8 cellular contexts compared by ENCODE assay signal in genomic region chr11:61899146-61899841, GRCh38. TPM values are rescaled to one million over a fixed set of nuclear protein-coding genes. Genes with fewer than 3 reads are reported as not detected.
DNase-seq lines count a peak whose midpoint lies in the region; ATAC-seq and TF ChIP-seq lines count a peak whose summit lies in the region.

No MANE protein-coding gene starts in this region.

- H4K20me1 ChIP-seq in BLaER1 treated with 17β-estradiol and CSF1 and Interleukin-3, amounts not matched to agents 10 nM and 100 nM: peaks cover 0 to 7% (median 0%) of the 10 kb centered on the region in 11 experiments; a peak in 3 of 22 replicates
- H4K20me1 ChIP-seq in OCI-LY7 (ENCODE audit: insufficient read depth, low read length): no peaks in the 10 kb centered on the region

- peak overlapping the region in 8 of 11 experiments; percentile 5 to 89 (median 50); a peak in 9 of 22 replicates for H3K4me2 ChIP-seq in BLaER1 treated with 17β-estradiol and CSF1 and Interleukin-3, amounts not matched to agents 10 nM and 100 nM
- peak overlapping the region; percentile 39; the same call in 1 of the 2 replicates for H3K4me2 ChIP-seq in OCI-LY7 (ENCODE audit: low read length)

- H3K9me2 ChIP-seq in OCI-LY7 (ENCODE audit: insufficient read depth, low read length): no peaks in the 10 kb centered on the region

- H3K79me2 ChIP-seq in OCI-LY7 (ENCODE audit: insufficient read depth, low read depth, low read length): no peaks in the 10 kb centered on the region

- peak overlapping the region; percentile 33 to 72 (median 49) for H3K27ac Mint-ChIP-seq in IgD-negative memory B cell
- H3K27ac Mint-ChIP-seq in naive B cell: peak overlapping the region; percentile 86 to 95 (median 90)

- H3K4me1 Mint-ChIP-seq in IgD-negative memory B cell: peaks cover 5 to 9% (median 9%) of the 10 kb centered on the region in 3 donors
- peaks cover 22 to 40% (median 39%) of the 10 kb centered on the region in 3 donors for H3K4me1 Mint-ChIP-seq in naive B cell

- DNase-seq in OCI-LY7 (ENCODE audit: low spot score) (peak; percentile 92), epithelial cell of esophagus (ENCODE audit: low read depth) (peak; percentile 69), naive B cell (peak; percentile 97)
- peak; percentile 100 for DNase-seq in activated CD8-positive, alpha-beta memory T cell treated with anti-CD3 and anti-CD28 coated beads, Interleukin-2, amount 50 U/mL, for 48 hours
- peak; percentile 71 to 81 for DNase-seq in stimulated activated CD8-positive, alpha-beta memory T cell treated with anti-CD3 and anti-CD28 coated beads, Interleukin-7, amount 100 ng/mL, for 48 hours (ENCODE audit: extremely low read depth in 1 of 2, low read depth in 1 of 2)

- H3K4me3 ChIP-seq in BLaER1 treated with 17β-estradiol and CSF1 and Interleukin-3, amounts not matched to agents 10 nM and 100 nM: no peak overlapping the region
- no peak overlapping the region for H3K4me3 ChIP-seq in OCI-LY7 (ENCODE audit: low read depth, low read length, poor library complexity, severe bottlenecking)
- no peak overlapping the region for H3K4me3 ChIP-seq in epithelial cell of esophagus (ENCODE audit: low read length)

- peaks cover 0 to 94% (median 0%) of the 10 kb centered on the region in 11 experiments; a peak in 6 of 22 replicates for H3K36me3 ChIP-seq in BLaER1 treated with 17β-estradiol and CSF1 and Interleukin-3, amounts not matched to agents 10 nM and 100 nM
- no peaks in the 10 kb centered on the region for H3K36me3 ChIP-seq in OCI-LY7 (ENCODE audit: insufficient read depth, low read length)

- no peaks in the 10 kb centered on the region for H3K27me3 ChIP-seq in BLaER1 treated with 17β-estradiol and CSF1 and Interleukin-3, amounts not matched to agents 10 nM and 100 nM

- peaks cover 5% of the 10 kb centered on the region for H3K27me3 Mint-ChIP-seq in IgD-negative memory B cell
- H3K27me3 Mint-ChIP-seq in naive B cell: peaks cover 0 to 17% (median 7%) of the 10 kb centered on the region in 3 donors

- peak overlapping the region; percentile 37; the same call in 1 of the 2 replicates for H2AFZ ChIP-seq in OCI-LY7 (ENCODE audit: low read length)

- H3K4me3 Mint-ChIP-seq in IgD-negative memory B cell: peak overlapping the region in 2 of 4 donors; percentile 18 to 70
- H3K4me3 Mint-ChIP-seq in naive B cell: peak overlapping the region in 7 of 8 donors; percentile 23 to 80 (median 49)

- H3K9ac ChIP-seq in BLaER1 treated with 17β-estradiol and CSF1 and Interleukin-3, amounts not matched to agents 10 nM and 100 nM: peak overlapping the region in 6 of 11 experiments; percentile 8 to 73 (median 36); a peak in 8 of 22 replicates

- peak; percentile 98 for TF ChIP-seq CTCF in OCI-LY7 (conservative IDR thresholded peaks at IDR 0.05; ENCODE audit: low read length)
- TF ChIP-seq CTCF in epithelial cell of esophagus (IDR thresholded peaks at IDR 0.05; ENCODE audit: insufficient read depth, low read depth, low read length, missing control alignments): peak; percentile 94

- H3K36me3 Mint-ChIP-seq in IgD-negative memory B cell: no peaks in the 10 kb centered on the region
- H3K36me3 Mint-ChIP-seq in naive B cell: no peaks in the 10 kb centered on the region

- intact Hi-C loops in OCI-LY7 (cut with micrococcal nuclease; ENCODE audit: unreplicated experiment): loop anchor here (1.0 to 5.0 kb wide), 4 partner anchors 48 to 208 kb away; no protein-coding TSS in a partner anchor

- BruUV-seq in OCI-LY7 (replicated peaks; lab: Mats Ljungman, UMichigan): no TSS peak

- H3K9me3 Mint-ChIP-seq in IgD-negative memory B cell (no peaks in the 10 kb centered on the region), naive B cell (no peaks in the 10 kb centered on the region)

- CTCF ChIA-PET in OCI-LY7 (lab: Charles Lee; ENCODE audit: unreplicated experiment): interaction anchor here (0.5 to 4.2 kb wide), 18 partner anchors 9 to 252 kb away, joined by 3 to 28 read pairs (median 4); no protein-coding TSS in a partner anchor

- H3K9me3 ChIP-seq in BLaER1 treated with 17β-estradiol and CSF1 and Interleukin-3, amounts not matched to agents 10 nM and 100 nM (replicated peaks in 1 of 11): no peaks in the 10 kb centered on the region
- H3K9me3 ChIP-seq in OCI-LY7 (ENCODE audit: low read length): no peaks in the 10 kb centered on the region

- peaks cover 11 to 76% (median 26%) of the 10 kb centered on the region in 10 experiments for H3K4me1 ChIP-seq in BLaER1 treated with 17β-estradiol and CSF1 and Interleukin-3, amounts not matched to agents 10 nM and 100 nM
- peaks cover 14% of the 10 kb centered on the region for H3K4me1 ChIP-seq in OCI-LY7 (ENCODE audit: insufficient read depth, low read length, poor library complexity, severe bottlenecking)

- peak overlapping the region in 8 of 11 experiments; percentile 11 to 53 (median 38); a peak in 8 of 22 replicates for H3K27ac ChIP-seq in BLaER1 treated with 17β-estradiol and CSF1 and Interleukin-3, amounts not matched to agents 10 nM and 100 nM
- no peak overlapping the region for H3K27ac ChIP-seq in OCI-LY7 (ENCODE audit: low read depth, low read length, poor library complexity, severe bottlenecking)

- POLR2A ChIA-PET in OCI-LY7 (lab: Charles Lee): interaction anchor here (0.6 to 2.1 kb wide), 6 partner anchors 19 to 102 kb away, joined by 3 to 11 read pairs (median 3); no protein-coding TSS in a partner anchor

- ATAC-seq in GM19395 (IDR thresholded peaks at IDR 0.05; ENCODE audit: unreplicated experiment): peak; percentile 80
- ATAC-seq in naive B cell (ENCODE audit: low read depth in 2 of 2): peak; percentile 94 to 95

RNA-seq across cellular contexts. Expression of gene FADS3, which starts 7.9 kb away (rescaled TPM):
- polyA plus RNA-seq in IgD-negative memory B cell (21.8 TPM), naive B cell (ENCODE audit: low read depth in 6 of 6) (10 to 100 TPM; 27.6 to 41.3 (median 34.4) TPM)
- total RNA-seq in OCI-LY7 (2014; rRNA removed; shearing (Covaris generic)): 168 and 191 TPM in 2 replicates
- total RNA-seq in OCI-LY7 (2022): 103 and 143 TPM in 2 replicates

RNA-seq across cellular contexts. Expression of gene RAB3IL1, which starts 18.1 kb away (rescaled TPM):
- not detected for polyA plus RNA-seq in IgD-negative memory B cell
- not detected in 2 replicates for total RNA-seq in OCI-LY7 (2014; rRNA removed; shearing (Covaris generic))
- not detected in 2 replicates for total RNA-seq in OCI-LY7 (2022)
- polyA plus RNA-seq in naive B cell (ENCODE audit: low read depth in 6 of 6): not detected

RNA-seq across cellular contexts. Expression of gene BEST1, which starts 50.9 kb away (rescaled TPM):
- polyA plus RNA-seq in IgD-negative memory B cell (1.2 TPM), naive B cell (ENCODE audit: low read depth in 6 of 6) (1 to 10 TPM; 1.4 to 3.3 (median 2.6) TPM)
- total RNA-seq in OCI-LY7 (2014; rRNA removed; shearing (Covaris generic)): 1.5 and 3.1 TPM in 2 replicates
- total RNA-seq in OCI-LY7 (2022): 1.9 and 3.3 TPM in 2 replicates
